In genomic region chr3:85737846-85738245, GRCh38 we compare ENCODE assay signal across 23 cellular contexts.
"Had no signal": no experiment of that assay in that cellular context is flagged by ENCODE, and none has a peak within 500 bp of the region (broad histone marks: within the 10 kb centered on the region; RNA-seq: fewer than 3 reads in every experiment).

No MANE protein-coding gene starts in this region.

- H3K27ac ChIP-seq: cardiac muscle cell, colonic mucosa, heart right ventricle, left ventricle myocardium inferior, neutrophil, right lobe of liver, testis, transverse colon had no signal

- H3K36me3 ChIP-seq: cardiac muscle cell, colonic mucosa, heart right ventricle, left ventricle myocardium inferior, neutrophil, right lobe of liver, transverse colon had no signal

- H3K4me1 ChIP-seq: colonic mucosa, heart right ventricle, left ventricle myocardium inferior, right lobe of liver, testis, transverse colon had no signal

- H3K4me3 ChIP-seq: cardiac muscle cell, colonic mucosa, heart right ventricle, left ventricle myocardium inferior, lung, right lobe of liver, testis, transverse colon had no signal

- ATAC-seq: activated naive CD8-positive, alpha-beta T cell treated with anti-CD3 and anti-CD28 coated beads, Interleukin-2, amount 50 U/mL, for 24 hours; heart right ventricle; right lobe of liver; stimulated activated naive CD8-positive, alpha-beta T cell treated with anti-CD3 and anti-CD28 coated beads, Interleukin-15, Interleukin-2, amounts not matched to agents 100 U/mL and 50 U/mL, for 24 hours had no signal

- H3K27me3 ChIP-seq: cardiac muscle cell, colonic mucosa, heart right ventricle, neutrophil, right lobe of liver, testis, transverse colon had no signal

- H3K9me3 ChIP-seq: colonic mucosa, heart right ventricle, left ventricle myocardium inferior, neutrophil, right lobe of liver, testis, transverse colon had no signal

- DNase-seq: activated CD4-positive, alpha-beta memory T cell treated with anti-CD3 and anti-CD28 coated beads, Interleukin-2, amount 10 ng/mL, durations not matched to agents 7 days and 5 days; activated CD4-positive, alpha-beta T cell treated with anti-CD3 and anti-CD28 coated beads for 1 hour; activated CD4-positive, alpha-beta T cell treated with anti-CD3 and anti-CD28 coated beads, Interleukin-2, amount 10 ng/mL, durations not matched to agents 7 days and 5 days; activated CD8-positive, alpha-beta memory T cell treated with anti-CD3 and anti-CD28 coated beads, Interleukin-2, amount 50 U/mL, for 48 hours; activated naive CD8-positive, alpha-beta T cell treated with anti-CD3 and anti-CD28 coated beads, Interleukin-2, amount 50 U/mL, for 24 hours; activated T-cell treated with anti-CD3 and anti-CD28 coated beads, Interleukin-2, amount 50 U/mL, for 24 hours; amygdala; cerebellar nuclear complex; colonic mucosa; effector CD8-positive, alpha-beta T cell; heart right ventricle; left ventricle myocardium inferior; naive B cell; nephron progenitor cell; right lobe of liver; stimulated activated CD4-positive, alpha-beta T cell treated with anti-CD3 and anti-CD28 coated beads, Interleukin-2, amount 100 ng/mL, for 48 hours; stimulated activated naive CD8-positive, alpha-beta T cell treated with anti-CD3 and anti-CD28 coated beads, Interleukin-15, Interleukin-2, amounts not matched to agents 100 U/mL and 50 U/mL, for 24 hours; T-helper 9 cell; testis; transverse colon had no signal
